ENCODE assay signal across 8 cellular contexts in the genomic region with DNA sequence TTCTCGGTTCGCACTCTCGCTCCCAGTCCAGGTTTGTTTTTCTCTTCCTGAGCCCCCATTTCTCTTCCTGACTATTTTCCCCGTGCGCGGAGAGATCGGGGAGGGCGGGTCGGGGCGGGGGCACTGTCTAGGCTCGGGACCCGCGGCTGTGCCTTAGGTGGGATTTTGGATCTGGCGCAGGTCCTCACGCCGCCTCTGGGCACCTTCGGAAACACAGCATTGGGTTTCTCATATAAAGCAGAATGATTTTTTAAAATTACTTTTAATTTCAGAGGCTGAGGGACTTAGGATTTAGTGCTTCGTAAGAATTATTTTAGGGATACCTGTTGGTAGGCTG. TPM values are rescaled to one million over a fixed set of nuclear protein-coding genes. Genes with fewer than 3 reads are reported as not detected.
DNase-seq lines count a peak whose midpoint lies in the region; ATAC-seq and TF ChIP-seq lines count a peak whose summit lies in the region.

No MANE protein-coding gene starts in this region.

- H3K4me1 ChIP-seq in DND-41 (ENCODE audit: insufficient read depth, low read length), result peaks cover 20% of the 10 kb centered on the region

- no peaks in the 10 kb centered on the region for H3K36me3 ChIP-seq in DND-41 (ENCODE audit: insufficient read depth, low read length)

- peak overlapping the region; percentile 46 to 71 for H3K4me3 ChIP-seq in DND-41 (ENCODE audit: low read depth in 1 of 2, low read length in 2 of 2)

- peak overlapping the region; percentile 89 for H3K4me2 ChIP-seq in DND-41 (ENCODE audit: insufficient read depth, low read length)

- H3K9ac ChIP-seq in DND-41 (ENCODE audit: low read depth, low read length), result peak overlapping the region; percentile 57

- no peaks in the 10 kb centered on the region for H4K20me1 ChIP-seq in DND-41 (ENCODE audit: insufficient read depth, low read length)

- peaks cover 32% of the 10 kb centered on the region for H3K27me3 ChIP-seq in DND-41 (ENCODE audit: insufficient read depth, low read length, poor library complexity)

- no peaks in the 10 kb centered on the region for H3K9me3 ChIP-seq in DND-41 (ENCODE audit: insufficient read depth, low read length, severe bottlenecking)

- DNase-seq in DND-41 (peak; percentile 56), T-helper 2 cell (peak in 4 of 5 experiments; percentile 20 to 78 (median 30)), lung microvascular endothelial cell (ENCODE audit: low read depth in 2 of 2) (peak; percentile 56 to 66), NCI-H1092 (lab: John Stamatoyannopoulos, UW) (no peak)
- peak; percentile 35 for DNase-seq in central memory CD4-positive, alpha-beta T cell
- peak; percentile 59 for DNase-seq in stimulated activated naive CD8-positive, alpha-beta T cell treated with anti-CD3 and anti-CD28 coated beads, Interleukin-15, Interleukin-2, amounts not matched to agents 100 U/mL and 50 U/mL, for 24 hours

- ATAC-seq in DND-41 (ENCODE audit: insufficient read depth, low read depth), result peak; percentile 66
- peak; percentile 17 for ATAC-seq in HG02885 (IDR thresholded peaks at IDR 0.05; ENCODE audit: poor library complexity, unreplicated experiment)
- no peak for ATAC-seq in stimulated activated naive CD8-positive, alpha-beta T cell treated with anti-CD3 and anti-CD28 coated beads, Interleukin-15, Interleukin-2, amounts not matched to agents 100 U/mL and 50 U/mL, for 24 hours
- ATAC-seq in GM21717 (IDR thresholded peaks at IDR 0.05; ENCODE audit: unreplicated experiment), result no peak

- TF ChIP-seq CTCF in DND-41 (IDR thresholded peaks at IDR 0.05; ENCODE audit: borderline replicate concordance, extremely low read depth, low read length, poor library complexity, severe bottlenecking), result peak; percentile 42

- peak overlapping the region; percentile 68 for H2AFZ ChIP-seq in DND-41 (ENCODE audit: low read depth, low read length)

- H3K27ac ChIP-seq in DND-41 (ENCODE audit: low read length), result no peak overlapping the region

- no peaks in the 10 kb centered on the region for H3K79me2 ChIP-seq in DND-41 (ENCODE audit: insufficient read depth, low read length)

RNA-seq across cellular contexts. Expression of a gene that starts 0.3 kb away (rescaled TPM):
- total RNA-seq in lung microvascular endothelial cell, result 9.4 and 22.6 TPM in 2 replicates

RNA-seq across cellular contexts. Expression of a gene that starts 55.3 kb away (rescaled TPM):
- total RNA-seq in lung microvascular endothelial cell, result 84.6 and 98.2 TPM in 2 replicates

Comparison
In these comparisons a context has a peak if more than half of its experiments do, and no peak if none do; other contexts are left out.
1. ATAC-seq: peak in DND-41 (single experiment) and HG02885 (single experiment); none in stimulated activated naive CD8-positive, alpha-beta T cell treated with anti-CD3 and anti-CD28 coated beads, Interleukin-15, Interleukin-2, amounts not matched to agents 100 U/mL and 50 U/mL, for 24 hours (single experiment) and GM21717 (single experiment).